Comparison of ENCODE assay signal across 18 cellular contexts in genomic region chr6:97009781-97010492, GRCh38.
"Had no signal": no experiment of that assay in that cellular context is flagged by ENCODE, and none has a peak within 500 bp of the region (broad histone marks: within the 10 kb centered on the region; RNA-seq: fewer than 3 reads in every experiment).

No MANE protein-coding gene starts in this region.

- DNase-seq: activated CD4-positive, alpha-beta memory T cell treated with anti-CD3 and anti-CD28 coated beads, Interleukin-2, amount 10 ng/mL, durations not matched to agents 7 days and 5 days; activated CD4-positive, alpha-beta T cell treated with anti-CD3 and anti-CD28 coated beads for 4 hours; activated naive CD4-positive, alpha-beta T cell treated with anti-CD3 and anti-CD28 coated beads, Interleukin-2, amount 10 ng/mL, durations not matched to agents 7 days and 5 days; activated T-cell treated with anti-CD3 and anti-CD28 coated beads, Interleukin-2, amount 50 U/mL, for 24 hours; colonic mucosa; glutamatergic neuron; left colon; lower lobe of right lung; naive B cell; retina; stimulated activated CD4-positive, alpha-beta T cell treated with anti-CD3 and anti-CD28 coated beads, Interleukin-15, amount 100 ng/mL, for 24 hours; stimulated activated CD4-positive, alpha-beta T cell treated with anti-CD3 and anti-CD28 coated beads, Interleukin-4, amount 100 ng/mL, for 1 hour; stimulated activated naive B cell treated with anti-CD40 and anti-IgM and Interleukin-4, amounts not matched to agents 10 μg/mL and 1 μg/mL and 100 μg/mL, for 72 hours; T-helper 2 cell; trophoblast cell had no signal

- H3K27me3 ChIP-seq: colonic mucosa, neural progenitor cell had no signal

- H3K9me3 ChIP-seq: colonic mucosa, esophagus muscularis mucosa, lower lobe of right lung had no signal

- H3K9ac ChIP-seq: neural progenitor cell, parathyroid adenoma had no signal

- H3K4me2 ChIP-seq: neural progenitor cell had no signal

- H2AFZ ChIP-seq: neural progenitor cell, parathyroid adenoma had no signal

- H3K79me2 ChIP-seq: parathyroid adenoma had no signal

- H3K36me3 ChIP-seq: colonic mucosa, esophagus muscularis mucosa, lower lobe of right lung, neural progenitor cell had no signal

- H3K4me1 ChIP-seq: colonic mucosa, esophagus muscularis mucosa, lower lobe of right lung, neural progenitor cell had no signal

- H3K4me3 ChIP-seq: colonic mucosa, esophagus muscularis mucosa, lower lobe of right lung, neural progenitor cell had no signal

- ATAC-seq: left colon; lower lobe of right lung; stimulated activated naive B cell treated with anti-CD40 and anti-IgM and Interleukin-4, amounts not matched to agents 10 μg/mL and 1 μg/mL and 100 μg/mL, for 72 hours had no signal

- H3K27ac ChIP-seq: colonic mucosa, esophagus muscularis mucosa, lower lobe of right lung, neural progenitor cell, parathyroid adenoma had no signal
